Comparison of ENCODE assay signal across 19 cellular contexts in genomic region chr5:96148376-96148775, GRCh38.
"Had no signal": no experiment of that assay in that cellular context is flagged by ENCODE, and none has a peak within 500 bp of the region (broad histone marks: within the 10 kb centered on the region; RNA-seq: fewer than 3 reads in every experiment).

No MANE protein-coding gene starts in this region.

- ATAC-seq: heart right ventricle; left lobe of liver; mucosa of descending colon; naive thymus-derived CD8-positive, alpha-beta T cell; sciatic nerve had no signal

- FAIRE-seq: frontal cortex, islet of Langerhans had no signal

- H3K27ac ChIP-seq: dorsolateral prefrontal cortex, heart right ventricle, neutrophil, stomach, thoracic aorta, transverse colon had no signal

- H3K4me3 ChIP-seq: dorsolateral prefrontal cortex, heart right ventricle, mucosa of descending colon, stomach, thoracic aorta, transverse colon had no signal

- H3K9me3 ChIP-seq: heart right ventricle, mucosa of descending colon, neutrophil, stomach, thoracic aorta, transverse colon had no signal

- H3K27me3 ChIP-seq: dorsolateral prefrontal cortex, heart right ventricle, neutrophil, stomach, transverse colon had no signal

- DNase-seq: cortex of kidney; dorsolateral prefrontal cortex; effector CD8-positive, alpha-beta T cell; heart right ventricle; hypothalamus; mucosa of descending colon; naive thymus-derived CD8-positive, alpha-beta T cell; posterior cingulate gyrus; stimulated activated CD4-positive, alpha-beta T cell treated with anti-CD3 and anti-CD28 coated beads, Interleukin-12 subunit alpha, Interleukin-12 subunit beta, amount 100 ng/mL, for 4 hours; stimulated activated naive CD4-positive, alpha-beta T cell; stomach; substantia nigra; transverse colon had no signal

- H3K36me3 ChIP-seq: heart right ventricle, neutrophil, stomach, thoracic aorta, transverse colon had no signal
